Comparison of ENCODE assay signal across 27 cellular contexts in the genomic region with DNA sequence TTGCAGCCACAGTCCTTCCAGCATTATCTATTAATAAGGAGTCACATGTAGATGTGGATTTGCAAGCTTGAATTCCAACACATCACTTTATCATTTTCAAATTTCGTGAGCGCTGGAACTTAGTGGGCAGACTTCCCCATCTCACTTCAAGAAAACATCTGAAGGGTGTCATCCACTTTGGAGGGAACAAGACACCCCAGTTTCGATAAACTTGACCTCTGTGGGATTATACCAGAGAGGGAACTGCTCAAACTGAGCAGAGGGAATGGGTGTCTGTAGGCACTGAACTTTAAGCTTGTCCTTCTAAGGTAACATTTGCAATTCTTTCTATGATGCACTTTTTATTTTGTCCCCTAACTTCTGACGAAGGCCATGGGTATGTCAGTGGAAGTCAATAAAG. TPM values are rescaled to one million over a fixed set of nuclear protein-coding genes. Genes with fewer than 3 reads are reported as not detected.
DNase-seq lines count a peak whose midpoint lies in the region; ATAC-seq and TF ChIP-seq lines count a peak whose summit lies in the region.
"Had no signal": no experiment of that assay in that cellular context is flagged by ENCODE, and none has a peak within 500 bp of the region (broad histone marks: within the 10 kb centered on the region; RNA-seq: fewer than 3 reads in every experiment).

No MANE protein-coding gene starts in this region.

- H3K79me2 ChIP-seq in OCI-LY7 (ENCODE audit: insufficient read depth, low read depth, low read length) = no peaks in the 10 kb centered on the region

- H3K9me2 ChIP-seq in OCI-LY7 (ENCODE audit: insufficient read depth, low read length) = no peaks in the 10 kb centered on the region
- H3K9me2 ChIP-seq: SK-N-SH had no signal

- no peak for TF ChIP-seq CTCF in OCI-LY7 (conservative IDR thresholded peaks at IDR 0.05; ENCODE audit: low read length)
- no peak for TF ChIP-seq CTCF in upper lobe of right lung (IDR thresholded peaks at IDR 0.05)

- H3K4me3 ChIP-seq in right cardiac atrium (ENCODE audit: low read length) (no peak overlapping the region), OCI-LY7 (ENCODE audit: low read depth, low read length, poor library complexity, severe bottlenecking) (no peak overlapping the region), upper lobe of right lung (no peak overlapping the region)
- H3K4me3 ChIP-seq: Peyer's patch had no signal

- H3K9me3 ChIP-seq in right cardiac atrium (ENCODE audit: control insufficient read depth, low read length) = no peaks in the 10 kb centered on the region
- H3K9me3 ChIP-seq in OCI-LY7 (ENCODE audit: low read length) = no peaks in the 10 kb centered on the region
- no peaks in the 10 kb centered on the region for H3K9me3 ChIP-seq in upper lobe of right lung
- H3K9me3 ChIP-seq: Peyer's patch, SK-N-SH had no signal

- no TSS peak for BruUV-seq in OCI-LY7 (replicated peaks; lab: Mats Ljungman, UMichigan)

- 55% methylated on average over 4 of the region's 4 CpGs for WGBS in right cardiac atrium

- H3K4me1 ChIP-seq in right cardiac atrium (ENCODE audit: control insufficient read depth, insufficient read depth, low read length) (no peaks in the 10 kb centered on the region), OCI-LY7 (ENCODE audit: insufficient read depth, low read length, poor library complexity, severe bottlenecking) (peaks cover 40% of the 10 kb centered on the region), upper lobe of right lung (peaks cover 4% of the 10 kb centered on the region)
- H3K4me1 ChIP-seq: Peyer's patch had no signal

- H3K36me3 ChIP-seq in OCI-LY7 (ENCODE audit: insufficient read depth, low read length) (no peaks in the 10 kb centered on the region), upper lobe of right lung (no peaks in the 10 kb centered on the region)
- H3K36me3 ChIP-seq: Peyer's patch had no signal

- H3K27me3 ChIP-seq in right cardiac atrium (ENCODE audit: control insufficient read depth, insufficient read depth) (no peaks in the 10 kb centered on the region), upper lobe of right lung (no peaks in the 10 kb centered on the region)
- H3K27me3 ChIP-seq: Peyer's patch had no signal

- ATAC-seq in right cardiac atrium = peak; percentile 35 to 51
- ATAC-seq in Right ventricle myocardium superior (ENCODE audit: poor library complexity) = no peak
- peak; percentile 17 for ATAC-seq in GM18867 (IDR thresholded peaks at IDR 0.05; ENCODE audit: unreplicated experiment)
- ATAC-seq in upper lobe of right lung = peak; percentile 26

- POLR2A ChIA-PET in OCI-LY7 (lab: Charles Lee) = interaction anchor here (0.6 to 2.4 kb wide), 4 partner anchors 11 to 110 kb away, joined by 3 to 15 read pairs (median 4); no protein-coding TSS in a partner anchor

- H3K27ac ChIP-seq in right cardiac atrium (ENCODE audit: low read length) (no peak overlapping the region), OCI-LY7 (ENCODE audit: low read depth, low read length, poor library complexity, severe bottlenecking) (no peak overlapping the region), upper lobe of right lung (no peak overlapping the region)
- H3K27ac ChIP-seq: HL-60, KMS-11, Peyer's patch had no signal

- H2AFZ ChIP-seq in OCI-LY7 (ENCODE audit: low read length) = peak overlapping the region; percentile 25; the same call in 1 of the 2 replicates

- H3K4me2 ChIP-seq in OCI-LY7 (ENCODE audit: low read length) = no peak overlapping the region
- H3K4me2 ChIP-seq: KMS-11, SK-N-SH had no signal

- CTCF ChIA-PET in OCI-LY7 (lab: Charles Lee; ENCODE audit: unreplicated experiment) = no interaction called here

- DNase-seq in right cardiac atrium (no peak), Right ventricle myocardium superior (no peak), OCI-LY7 (ENCODE audit: low spot score) (no peak), upper lobe of right lung (no peak), NCI-H2029 treated with DMSO at 0.1 percent for 48 hours (lab: John Stamatoyannopoulos, UW) (no peak), SKM-1 treated with dmso at 0.1 percent for 144 hours (lab: John Stamatoyannopoulos, UW; ENCODE audit: unreplicated experiment) (no peak)
- no peak for DNase-seq in activated CD4-positive, alpha-beta T cell treated with anti-CD3 and anti-CD28 coated beads, Interleukin-2, amount 50 U/mL, for 48 hours
- DNase-seq: CD4-positive, alpha-beta memory T cell; COR-L47; DMS53; NCI-H1092 treated with DMSO at 0.1 percent for 48 hours; NCI-H1436; NCI-H187; NCI-H2171 treated with DMSO at 0.1 percent for 48 hours; NCI-H345; NCI-H524 treated with DMSO at 0.1 percent for 48 hours; NCI-H774; OCI-M1; Peyer's patch; SIG-M5; SK-N-SH had no signal

- no peaks in the 10 kb centered on the region for H4K20me1 ChIP-seq in OCI-LY7 (ENCODE audit: insufficient read depth, low read length)

- intact Hi-C loops in right cardiac atrium (cut with DNase I) (no loop called here), Right ventricle myocardium superior (cut with DNase I) (no loop called here), OCI-LY7 (cut with micrococcal nuclease; ENCODE audit: unreplicated experiment) (no loop called here), upper lobe of right lung (cut with DNase I) (no loop called here)

RNA-seq across cellular contexts. Expression of a gene that starts 27.5 kb away (rescaled TPM):
- total RNA-seq in right cardiac atrium = 10 to 100 TPM; 39.5 to 60.8 (median 47.1) TPM
- polyA plus RNA-seq in right cardiac atrium = 33.4 TPM
- total RNA-seq in Right ventricle myocardium superior = 63.0 TPM
- total RNA-seq in OCI-LY7 (2014; rRNA removed; shearing (Covaris generic)) = 1.1 and 2.0 TPM in 2 replicates
- 1.3 and 1.4 TPM in 2 replicates for total RNA-seq in OCI-LY7 (2022)
- total RNA-seq in upper lobe of right lung = 18.6 TPM
- total RNA-seq: CD4-positive, alpha-beta memory T cell; Daoy had no signal
- polyA plus RNA-seq: BJ; CD4-positive, alpha-beta memory T cell; IgD-negative memory B cell; SK-N-SH had no signal
